2 cellular contexts compared by ENCODE assay signal in genomic region chr19:44717603-44718002, GRCh38.
TF ChIP-seq lines count a peak whose summit lies in the region.

No MANE protein-coding gene starts in this region.

TF ChIP-seq in HepG2, 621 proteins besides CTCF, POLR2A, EP300 and RAD21:
- no peak for TF ChIP-seq ARNT (IDR thresholded peaks at IDR 0.05)
- TF ChIP-seq ZFX (CRISPR knock-in tag; IDR thresholded peaks at IDR 0.05; ENCODE audit: low read depth) = peak; percentile 1; the same call in 1 of the 2 replicates
- TF ChIP-seq LCORL (IDR thresholded peaks at IDR 0.05) = no peak
- no peak for TF ChIP-seq LCORL (CRISPR knock-in tag; IDR thresholded peaks at IDR 0.05)
- no peak for TF ChIP-seq ZBTB3 (CRISPR knock-in tag; IDR thresholded peaks at IDR 0.05; ENCODE audit: borderline replicate concordance, low read depth)
- TF ChIP-seq ZNF691 (CRISPR knock-in tag; IDR thresholded peaks at IDR 0.05; ENCODE audit: borderline replicate concordance, low read depth) = no peak
- peak; percentile 89 for TF ChIP-seq ZNF121 (CRISPR knock-in tag; IDR thresholded peaks at IDR 0.05)
- no peak for TF ChIP-seq ZNF607 (CRISPR knock-in tag; IDR thresholded peaks at IDR 0.05; ENCODE audit: borderline replicate concordance)
- TF ChIP-seq NFATC3 (CRISPR knock-in tag; IDR thresholded peaks at IDR 0.05) = no peak
- no peak for TF ChIP-seq ZGPAT (CRISPR knock-in tag; IDR thresholded peaks at IDR 0.05)
- TF ChIP-seq ATF7-NPFF (CRISPR knock-in tag; IDR thresholded peaks at IDR 0.05; ENCODE audit: low read depth) = no peak

TF ChIP-seq in endothelial cell of umbilical vein, 7 proteins besides CTCF, POLR2A, EP300 and RAD21:
- TF ChIP-seq EZH2 (IDR thresholded peaks at IDR 0.05; ENCODE audit: borderline replicate concordance, low read depth, low read length, severe bottlenecking) (no peak), FOS (IDR thresholded peaks at IDR 0.05; ENCODE audit: borderline replicate concordance, insufficient read depth, low read length) (no peak), JUN (IDR thresholded peaks at IDR 0.05; ENCODE audit: borderline replicate concordance, insufficient read depth, insufficient read length, low read depth) (no peak), MYC (IDR thresholded peaks at IDR 0.05; ENCODE audit: low read depth, low read length) (no peak), GATA2 (IDR thresholded peaks at IDR 0.05; ENCODE audit: insufficient read depth, insufficient read length, low read depth, low read length) (no peak), POLR2AphosphoS5 (IDR thresholded peaks at IDR 0.05; ENCODE audit: insufficient read depth, low read depth, low read length) (no peak), MAX (IDR thresholded peaks at IDR 0.05; ENCODE audit: insufficient read depth, insufficient read length) (no peak)
